1 cellular context compared by ENCODE assay signal in genomic region chr6:117496383-117496990, GRCh38.
TF ChIP-seq lines count a peak whose summit lies in the region.

No MANE protein-coding gene starts in this region.

TF ChIP-seq in HepG2, 621 proteins besides CTCF, POLR2A, EP300 and RAD21 (continued from another document):
- TF ChIP-seq ZNF407 (CRISPR knock-in tag; IDR thresholded peaks at IDR 0.05; ENCODE audit: not compliant biosample characterization) (no peak), ZBED4 (CRISPR knock-in tag; IDR thresholded peaks at IDR 0.05; ENCODE audit: borderline replicate concordance) (no peak), CENPX (CRISPR knock-in tag; IDR thresholded peaks at IDR 0.05) (no peak), TOE1 (CRISPR knock-in tag; IDR thresholded peaks at IDR 0.05) (no peak), GLMP (CRISPR knock-in tag; IDR thresholded peaks at IDR 0.05; ENCODE audit: borderline replicate concordance) (no peak), SP4 (CRISPR knock-in tag; IDR thresholded peaks at IDR 0.05) (no peak), ZNF660 (CRISPR knock-in tag; IDR thresholded peaks at IDR 0.05; ENCODE audit: borderline replicate concordance, low read depth) (no peak)
